26 cellular contexts compared by ENCODE assay signal in genomic region chr2:65079017-65079416, GRCh38.
"Had no signal": no experiment of that assay in that cellular context is flagged by ENCODE, and none has a peak within 500 bp of the region (broad histone marks: within the 10 kb centered on the region; RNA-seq: fewer than 3 reads in every experiment).

No MANE protein-coding gene starts in this region.

- H3K4me3 ChIP-seq: breast epithelium, esophagus squamous epithelium, gastrocnemius medialis, left ventricle myocardium inferior, ovary, psoas muscle, right atrium auricular region, tibial nerve had no signal

- H3K9me3 ChIP-seq: breast epithelium, esophagus squamous epithelium, gastrocnemius medialis, left ventricle myocardium inferior, neutrophil, ovary, psoas muscle, right atrium auricular region, tibial nerve had no signal

- H3K27me3 ChIP-seq: breast epithelium, esophagus squamous epithelium, gastrocnemius medialis, neutrophil, ovary, right atrium auricular region, tibial nerve had no signal

- ATAC-seq: gastrocnemius medialis; natural killer cell treated with Interleukin-12 subunit alpha and Interleukin-12 subunit beta and Interleukin-15 and Interleukin-18, amount 100 ng/mL, for 72 hours; psoas muscle; stimulated activated naive CD8-positive, alpha-beta T cell treated with anti-CD3 and anti-CD28 coated beads, Interleukin-15, amount 100 ng/mL, for 72 hours; WTC11 had no signal

- FAIRE-seq: astrocyte, colon, urothelium cell line had no signal

- H3K4me3 Mint-ChIP-seq: activated naive CD8-positive, alpha-beta T cell treated with anti-CD3 and anti-CD28 coated beads for 36 hours; central memory CD8-positive, alpha-beta T cell; natural killer cell treated with Interleukin-12 subunit alpha and Interleukin-12 subunit beta and Interleukin-15 and Interleukin-18, amount 100 ng/mL, for 72 hours; stimulated activated naive CD8-positive, alpha-beta T cell treated with anti-CD3 and anti-CD28 coated beads, Interleukin-15, amount 100 ng/mL, for 72 hours had no signal

- H3K9me3 Mint-ChIP-seq: activated naive CD8-positive, alpha-beta T cell treated with anti-CD3 and anti-CD28 coated beads for 36 hours; central memory CD8-positive, alpha-beta T cell; natural killer cell treated with Interleukin-12 subunit alpha and Interleukin-12 subunit beta and Interleukin-15 and Interleukin-18, amount 100 ng/mL, for 72 hours; stimulated activated naive CD8-positive, alpha-beta T cell treated with anti-CD3 and anti-CD28 coated beads, Interleukin-15, amount 100 ng/mL, for 72 hours; WTC11 had no signal

- H3K27me3 Mint-ChIP-seq: activated naive CD8-positive, alpha-beta T cell treated with anti-CD3 and anti-CD28 coated beads for 36 hours; central memory CD8-positive, alpha-beta T cell; natural killer cell treated with Interleukin-12 subunit alpha and Interleukin-12 subunit beta and Interleukin-15 and Interleukin-18, amount 100 ng/mL, for 72 hours; stimulated activated naive CD8-positive, alpha-beta T cell treated with anti-CD3 and anti-CD28 coated beads, Interleukin-15, amount 100 ng/mL, for 72 hours had no signal

- DNase-seq: activated CD8-positive, alpha-beta memory T cell treated with anti-CD3 and anti-CD28 coated beads, Interleukin-2, amount 50 U/mL, for 4 hours; activated naive CD4-positive, alpha-beta T cell treated with Interleukin-2 at 50 U/mL for 16 hours; activated naive CD8-positive, alpha-beta T cell treated with anti-CD3 and anti-CD28 coated beads for 36 hours; activated T-cell treated with anti-CD3 and anti-CD28 coated beads, Interleukin-2, amount 50 U/mL, for 48 hours; esophagus squamous epithelium; gastrocnemius medialis; hippocampal formation; kidney glomerular epithelial cell; left ventricle myocardium inferior; midbrain; ovary; psoas muscle; stimulated activated CD4-positive, alpha-beta T cell treated with anti-CD3 and anti-CD28 coated beads, Interleukin-12 subunit alpha, Interleukin-12 subunit beta, amount 100 ng/mL, for 4 hours; stimulated activated CD4-positive, alpha-beta T cell treated with anti-CD3 and anti-CD28 coated beads, Interleukin-4, amount 100 ng/mL, for 4 hours; stimulated activated naive CD8-positive, alpha-beta T cell treated with anti-CD3 and anti-CD28 coated beads, Interleukin-15, amount 100 ng/mL, for 72 hours; T1000 had no signal

- H3K4me1 Mint-ChIP-seq: central memory CD8-positive, alpha-beta T cell; stimulated activated naive CD8-positive, alpha-beta T cell treated with anti-CD3 and anti-CD28 coated beads, Interleukin-15, amount 100 ng/mL, for 72 hours had no signal

- H3K27ac Mint-ChIP-seq: activated naive CD8-positive, alpha-beta T cell treated with anti-CD3 and anti-CD28 coated beads for 36 hours; natural killer cell treated with Interleukin-12 subunit alpha and Interleukin-12 subunit beta and Interleukin-15 and Interleukin-18, amount 100 ng/mL, for 72 hours; WTC11 had no signal

- H3K36me3 ChIP-seq: breast epithelium, ovary had no signal

- H3K27ac ChIP-seq: breast epithelium, esophagus squamous epithelium, left ventricle myocardium inferior, ovary, psoas muscle, right atrium auricular region, tibial nerve had no signal
